In the genomic region with DNA sequence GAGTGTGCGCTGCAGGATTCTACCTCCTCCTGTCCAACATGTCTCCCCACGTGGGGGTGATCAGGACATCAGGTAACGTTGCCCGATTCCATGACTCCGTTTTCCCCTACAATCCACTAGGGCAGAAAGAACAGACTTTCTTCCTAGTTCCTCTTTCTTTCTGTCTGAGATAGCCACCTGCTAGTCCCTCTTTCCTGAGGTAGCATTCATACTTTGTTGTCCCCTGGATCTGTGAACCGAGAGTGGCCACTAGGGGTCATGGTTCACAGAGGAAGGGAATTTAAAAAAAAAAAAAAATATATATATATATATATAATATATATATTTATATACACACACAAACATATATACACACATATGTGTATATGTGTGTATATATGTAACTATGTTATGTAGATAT, we compare ENCODE assay signal across 1 cellular context.
TF ChIP-seq lines count a peak whose summit lies in the region.

No MANE protein-coding gene starts in this region.

TF ChIP-seq in HCT116, 20 proteins besides CTCF, POLR2A, EP300 and RAD21 (continued from another document):
- TF ChIP-seq, protein P1, sequence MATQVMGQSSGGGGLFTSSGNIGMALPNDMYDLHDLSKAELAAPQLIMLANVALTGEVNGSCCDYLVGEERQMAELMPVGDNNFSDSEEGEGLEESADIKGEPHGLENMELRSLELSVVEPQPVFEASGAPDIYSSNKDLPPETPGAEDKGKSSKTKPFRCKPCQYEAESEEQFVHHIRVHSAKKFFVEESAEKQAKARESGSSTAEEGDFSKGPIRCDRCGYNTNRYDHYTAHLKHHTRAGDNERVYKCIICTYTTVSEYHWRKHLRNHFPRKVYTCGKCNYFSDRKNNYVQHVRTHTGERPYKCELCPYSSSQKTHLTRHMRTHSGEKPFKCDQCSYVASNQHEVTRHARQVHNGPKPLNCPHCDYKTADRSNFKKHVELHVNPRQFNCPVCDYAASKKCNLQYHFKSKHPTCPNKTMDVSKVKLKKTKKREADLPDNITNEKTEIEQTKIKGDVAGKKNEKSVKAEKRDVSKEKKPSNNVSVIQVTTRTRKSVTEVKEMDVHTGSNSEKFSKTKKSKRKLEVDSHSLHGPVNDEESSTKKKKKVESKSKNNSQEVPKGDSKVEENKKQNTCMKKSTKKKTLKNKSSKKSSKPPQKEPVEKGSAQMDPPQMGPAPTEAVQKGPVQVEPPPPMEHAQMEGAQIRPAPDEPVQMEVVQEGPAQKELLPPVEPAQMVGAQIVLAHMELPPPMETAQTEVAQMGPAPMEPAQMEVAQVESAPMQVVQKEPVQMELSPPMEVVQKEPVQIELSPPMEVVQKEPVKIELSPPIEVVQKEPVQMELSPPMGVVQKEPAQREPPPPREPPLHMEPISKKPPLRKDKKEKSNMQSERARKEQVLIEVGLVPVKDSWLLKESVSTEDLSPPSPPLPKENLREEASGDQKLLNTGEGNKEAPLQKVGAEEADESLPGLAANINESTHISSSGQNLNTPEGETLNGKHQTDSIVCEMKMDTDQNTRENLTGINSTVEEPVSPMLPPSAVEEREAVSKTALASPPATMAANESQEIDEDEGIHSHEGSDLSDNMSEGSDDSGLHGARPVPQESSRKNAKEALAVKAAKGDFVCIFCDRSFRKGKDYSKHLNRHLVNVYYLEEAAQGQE (IDR thresholded peaks at IDR 0.05; ENCODE audit: low read depth): no peak
- TF ChIP-seq CBX3 (IDR thresholded peaks at IDR 0.05; ENCODE audit: low read depth) (no peak), ELF1 (IDR thresholded peaks at IDR 0.05; ENCODE audit: borderline replicate concordance, low read depth) (no peak), SP1 (IDR thresholded peaks at IDR 0.05; ENCODE audit: low read depth) (no peak), ZNF274 (IDR thresholded peaks at IDR 0.05; ENCODE audit: low read depth, low read length) (no peak), EGR1 (IDR thresholded peaks at IDR 0.05; ENCODE audit: low read depth) (no peak), FOSL1 (IDR thresholded peaks at IDR 0.05; ENCODE audit: low read depth) (no peak), POLR2AphosphoS5 (IDR thresholded peaks at IDR 0.05; ENCODE audit: low read depth, low read length) (no peak), ZFX (IDR thresholded peaks at IDR 0.05) (no peak)
- TF ChIP-seq, protein P2, sequence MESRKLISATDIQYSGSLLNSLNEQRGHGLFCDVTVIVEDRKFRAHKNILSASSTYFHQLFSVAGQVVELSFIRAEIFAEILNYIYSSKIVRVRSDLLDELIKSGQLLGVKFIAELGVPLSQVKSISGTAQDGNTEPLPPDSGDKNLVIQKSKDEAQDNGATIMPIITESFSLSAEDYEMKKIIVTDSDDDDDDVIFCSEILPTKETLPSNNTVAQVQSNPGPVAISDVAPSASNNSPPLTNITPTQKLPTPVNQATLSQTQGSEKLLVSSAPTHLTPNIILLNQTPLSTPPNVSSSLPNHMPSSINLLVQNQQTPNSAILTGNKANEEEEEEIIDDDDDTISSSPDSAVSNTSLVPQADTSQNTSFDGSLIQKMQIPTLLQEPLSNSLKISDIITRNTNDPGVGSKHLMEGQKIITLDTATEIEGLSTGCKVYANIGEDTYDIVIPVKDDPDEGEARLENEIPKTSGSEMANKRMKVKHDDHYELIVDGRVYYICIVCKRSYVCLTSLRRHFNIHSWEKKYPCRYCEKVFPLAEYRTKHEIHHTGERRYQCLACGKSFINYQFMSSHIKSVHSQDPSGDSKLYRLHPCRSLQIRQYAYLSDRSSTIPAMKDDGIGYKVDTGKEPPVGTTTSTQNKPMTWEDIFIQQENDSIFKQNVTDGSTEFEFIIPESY (IDR thresholded peaks at IDR 0.05; ENCODE audit: extremely low read depth, insufficient replicate concordance, low read length): no peak
- TF ChIP-seq, protein P3, sequence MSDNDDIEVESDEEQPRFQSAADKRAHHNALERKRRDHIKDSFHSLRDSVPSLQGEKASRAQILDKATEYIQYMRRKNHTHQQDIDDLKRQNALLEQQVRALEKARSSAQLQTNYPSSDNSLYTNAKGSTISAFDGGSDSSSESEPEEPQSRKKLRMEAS (IDR thresholded peaks at IDR 0.05): no peak
TF ChIP-seq in HCT116: peak in this region for 0.
